In the genomic region with DNA sequence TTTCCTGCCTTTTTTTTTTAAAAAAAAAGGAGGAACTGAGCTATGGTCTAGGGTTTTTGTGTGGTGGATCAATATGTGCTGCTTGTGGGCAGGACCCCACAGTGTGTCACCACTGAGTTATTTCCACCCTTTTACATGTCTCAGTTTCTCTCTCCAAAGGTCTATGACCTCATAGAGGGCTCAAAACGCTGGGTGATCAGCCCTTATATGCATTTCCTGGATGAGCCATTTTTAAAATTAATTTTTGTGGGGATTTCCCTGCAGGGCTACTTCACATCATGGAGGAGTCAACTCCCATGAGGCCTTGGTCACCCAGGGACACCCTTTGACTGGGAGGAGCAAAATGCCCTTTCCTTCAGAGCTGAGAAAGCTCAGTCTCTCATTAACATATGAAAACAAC, we compare ENCODE assay signal across 10 cellular contexts. TPM values are rescaled to one million over a fixed set of nuclear protein-coding genes. Genes with fewer than 3 reads are reported as not detected.
DNase-seq lines count a peak whose midpoint lies in the region; ATAC-seq, FAIRE-seq and TF ChIP-seq lines count a peak whose summit lies in the region.
"Had no signal": no experiment of that assay in that cellular context is flagged by ENCODE, and none has a peak within 500 bp of the region (broad histone marks: within the 10 kb centered on the region; RNA-seq: fewer than 3 reads in every experiment).

No MANE protein-coding gene starts in this region.

- H3K27ac ChIP-seq in keratinocyte (ENCODE audit: control insufficient read depth, insufficient read depth, low read length) (no peak overlapping the region), gastrocnemius medialis (no peak overlapping the region), ovary (no peak overlapping the region)

- H3K9me1 ChIP-seq in keratinocyte (ENCODE audit: control insufficient read depth, extremely low read depth, insufficient read depth, low read length), result no peaks in the 10 kb centered on the region

- H3K36me3 ChIP-seq in keratinocyte (ENCODE audit: control insufficient read depth in 2 of 2, extremely low read depth in 1 of 2, insufficient read depth in 2 of 2, low read length in 2 of 2), result no peaks in the 10 kb centered on the region
- no peaks in the 10 kb centered on the region for H3K36me3 ChIP-seq in gastrocnemius medialis
- no peaks in the 10 kb centered on the region for H3K36me3 ChIP-seq in ovary

- FAIRE-seq in keratinocyte (lab: Jason Lieb, UNC), result no peak

- ATAC-seq in GM18870 (IDR thresholded peaks at IDR 0.05; ENCODE audit: unreplicated experiment), result peak; percentile 90
- peak; percentile 76 for ATAC-seq in GM21786 (IDR thresholded peaks at IDR 0.05; ENCODE audit: unreplicated experiment)
- no peak for ATAC-seq in gastrocnemius medialis

- H3K4me3 ChIP-seq in keratinocyte (ENCODE audit: control insufficient read depth in 2 of 3, extremely low read depth in 1 of 3, insufficient read depth in 2 of 3, low read depth in 1 of 3, low read length in 3 of 3), result no peak overlapping the region
- no peak overlapping the region for H3K4me3 ChIP-seq in gastrocnemius medialis
- H3K4me3 ChIP-seq in ovary, result no peak overlapping the region

- H3K27me3 ChIP-seq in keratinocyte (ENCODE audit: control insufficient read depth, extremely low read depth, insufficient read depth, low read length), result no peaks in the 10 kb centered on the region
- no peaks in the 10 kb centered on the region for H3K27me3 ChIP-seq in gastrocnemius medialis
- no peaks in the 10 kb centered on the region for H3K27me3 ChIP-seq in ovary

- WGBS in ovary, 3 donors, result 52 to 69% (median 65%) methylated on average over 1 of the region's 1 CpG

- H2AFZ ChIP-seq in keratinocyte (ENCODE audit: control insufficient read depth, low read length), result peak overlapping the region; percentile 6

- no peaks in the 10 kb centered on the region for H4K20me1 ChIP-seq in keratinocyte (ENCODE audit: control insufficient read depth, extremely low read depth, insufficient read depth, low read length)

- no peak overlapping the region for H3K9ac ChIP-seq in keratinocyte (ENCODE audit: control insufficient read depth, extremely low read depth, insufficient read depth, low read length)

- no peak for TF ChIP-seq POLR2A in gastrocnemius medialis (IDR thresholded peaks at IDR 0.05)
- TF ChIP-seq POLR2A in ovary (IDR thresholded peaks at IDR 0.05), result no peak

- no peak for TF ChIP-seq EP300 in ovary (IDR thresholded peaks at IDR 0.05)

- peak; percentile 33 for DNase-seq in HS-27A (ENCODE audit: low read depth)
- no peak for DNase-seq in keratinocyte (ENCODE audit: low read depth, low spot score)
- DNase-seq in gastrocnemius medialis, result no peak
- no peak for DNase-seq in C1 segment of cervical spinal cord (lab: John Stamatoyannopoulos, UW)
- DNase-seq in ovary, result no peak
- DNase-seq: activated CD4-positive, CD25-positive, alpha-beta regulatory T cell; NCI-H2171 treated with DMSO at 0.1 percent for 48 hours had no signal

- dilution Hi-C loops in keratinocyte (cut with MboI; ENCODE audit: extremely low pct_ligation_motif_present, low sequenced_read_pairs), result no loop called here

- H3K4me1 ChIP-seq in keratinocyte (ENCODE audit: control insufficient read depth, extremely low read depth, insufficient read depth, low read length) (no peaks in the 10 kb centered on the region), gastrocnemius medialis (no peaks in the 10 kb centered on the region), ovary (ENCODE audit: insufficient read depth) (no peaks in the 10 kb centered on the region)

- no peak overlapping the region for H3K4me2 ChIP-seq in keratinocyte (ENCODE audit: control insufficient read depth, extremely low read depth, insufficient read depth, low read depth, low read length)

- TF ChIP-seq CTCF in keratinocyte (optimal IDR thresholded peaks at IDR 0.05 in 1 of 3, IDR thresholded peaks at IDR 0.05 in 1 of 3, conservative IDR thresholded peaks at IDR 0.05 in 1 of 3; ENCODE audit: extremely low read depth in 1 of 3, insufficient read depth in 2 of 3, low read length in 3 of 3) (no peak), gastrocnemius medialis (IDR thresholded peaks at IDR 0.05 in 4 of 5, conservative IDR thresholded peaks at IDR 0.05 in 1 of 5) (no peak), ovary (IDR thresholded peaks at IDR 0.05) (no peak)

- H3K79me2 ChIP-seq in keratinocyte (ENCODE audit: control insufficient read depth, insufficient read depth, low read length), result no peaks in the 10 kb centered on the region

- intact Hi-C loops in gastrocnemius medialis (cut with DNase I; ENCODE audit: low total_unique reads), result no loop called here
- intact Hi-C loops in ovary (cut with DNase I), result no loop called here

- in situ Hi-C loops in gastrocnemius medialis (cut with MboI; ENCODE audit: low sequenced_read_pairs in 4 of 4), result no loop called here

- no peaks in the 10 kb centered on the region for H3K9me3 ChIP-seq in keratinocyte (ENCODE audit: control insufficient read depth, low read depth, low read length)
- H3K9me3 ChIP-seq in gastrocnemius medialis, result no peaks in the 10 kb centered on the region
- H3K9me3 ChIP-seq in ovary, result no peaks in the 10 kb centered on the region

RNA-seq across cellular contexts. Expression of a gene that starts 20.7 kb away (rescaled TPM):
- polyA plus RNA-seq in keratinocyte, result not detected in 3 replicates
- not detected for polyA plus RNA-seq in keratinocyte (2011; ENCODE audit: low read depth)
- not detected in 2 replicates for polyA plus RNA-seq in keratinocyte (2011; cell fraction: cytosol; rRNA removed)
- not detected in 2 replicates for polyA plus RNA-seq in keratinocyte (2011; cell fraction: nucleus; rRNA removed)
- polyA plus RNA-seq in keratinocyte (2012; ENCODE audit: low replicate concordance), result not detected in 2 replicates
- polyA minus RNA-seq in keratinocyte, result not detected in 3 replicates
- not detected for polyA minus RNA-seq in keratinocyte (2011; cell fraction: cytosol; rRNA and poly(A)+ RNA removed)
- polyA minus RNA-seq in keratinocyte (2011; cell fraction: nucleus; rRNA and poly(A)+ RNA removed), result not detected in 2 replicates
- under 1 TPM in 1 of 4 donors, not detected in 3; 0.18 TPM for total RNA-seq in gastrocnemius medialis
- under 1 TPM in 3 of 7 donors, not detected in 4; 0.12 to 0.50 (median 0.23) TPM for total RNA-seq in ovary
- not detected for polyA plus RNA-seq in ovary
- total RNA-seq: mesothelial cell of epicardium had no signal

Comparison
In these comparisons a context has a peak if more than half of its experiments do, and no peak if none do; other contexts are left out.
1. ATAC-seq: peak in GM18870 (single experiment) and GM21786 (single experiment); none in gastrocnemius medialis (0 of 2).